ENCODE assay signal across 8 cellular contexts in the genomic region with DNA sequence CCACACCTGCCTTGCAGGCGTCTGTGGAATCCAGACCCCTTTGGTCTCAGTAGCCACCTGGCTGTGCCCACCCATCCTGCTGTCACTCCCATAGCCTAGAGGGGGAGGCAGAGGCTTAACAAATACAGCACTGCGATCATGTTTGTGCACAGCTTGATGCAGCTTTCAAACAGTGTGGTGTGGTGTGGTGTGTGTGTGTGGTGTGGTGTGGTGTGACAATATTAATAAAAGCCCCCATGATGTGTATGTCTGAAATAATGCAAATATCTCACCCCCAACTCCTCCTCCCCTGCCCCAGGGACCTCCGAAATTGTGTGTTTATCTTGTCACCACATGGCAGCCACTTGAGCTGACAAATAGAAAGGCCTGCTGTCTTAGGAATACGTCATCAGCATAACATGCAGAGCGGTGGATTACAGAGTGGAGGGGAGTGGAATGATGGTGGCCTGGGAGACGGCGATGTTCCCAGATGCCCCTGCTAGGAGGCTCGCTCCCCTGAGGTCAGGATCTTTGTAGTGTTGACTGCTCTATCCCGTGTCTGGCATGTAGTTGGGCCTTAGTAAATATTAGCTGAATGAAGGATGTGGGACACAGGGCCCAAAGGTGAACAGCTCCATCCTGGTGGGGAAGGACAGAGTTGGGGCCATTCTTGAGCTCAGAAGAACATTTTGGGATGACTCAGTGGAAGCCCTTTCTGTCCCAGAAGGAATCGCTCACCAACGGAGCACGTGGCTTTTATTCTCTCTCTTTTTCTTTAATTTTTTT. TPM values are rescaled to one million over a fixed set of nuclear protein-coding genes. Genes with fewer than 3 reads are reported as not detected.
DNase-seq lines count a peak whose midpoint lies in the region; ATAC-seq and TF ChIP-seq lines count a peak whose summit lies in the region.

No MANE protein-coding gene starts in this region.

- H3K27ac Mint-ChIP-seq in brain: peak overlapping the region; percentile 69 to 96 (median 93)

- peak; percentile 44 for DNase-seq in activated CD8-positive, alpha-beta memory T cell treated with anti-CD3 and anti-CD28 coated beads, Interleukin-2, amount 50 U/mL, for 4 hours
- DNase-seq in activated CD8-positive, alpha-beta memory T cell treated with anti-CD3 and anti-CD28 coated beads for 24 hours: no peak
- DNase-seq in NCI-H524 treated with DMSO at 0.1 percent for 48 hours (lab: John Stamatoyannopoulos, UW) (peak; percentile 85), kidney tubule cell (ENCODE audit: low spot score) (peak; percentile 27)
- no peak for DNase-seq in stimulated activated CD4-positive, alpha-beta T cell treated with anti-CD3 and anti-CD28 coated beads, Interleukin-12 subunit alpha, Interleukin-12 subunit beta, amount 100 ng/mL, for 4 hours

- peaks cover 42% of the 10 kb centered on the region for H3K4me1 Mint-ChIP-seq in brain

- H3K4me3 Mint-ChIP-seq in brain: peak overlapping the region; percentile 66 to 90 (median 84)

- peaks cover 12% of the 10 kb centered on the region for H3K27me3 Mint-ChIP-seq in brain

- H3K27ac ChIP-seq in temporal lobe (ENCODE audit: low read depth, low read length): peak overlapping the region; percentile 54

- peaks cover 0 to 4% (median 0%) of the 10 kb centered on the region in 5 experiments for H3K9me3 Mint-ChIP-seq in brain

- peak; percentile 61 to 66 for TF ChIP-seq CTCF in brain (conservative IDR thresholded peaks at IDR 0.05)

- no peak for ATAC-seq in HG03175 (IDR thresholded peaks at IDR 0.05; ENCODE audit: unreplicated experiment)

- H3K36me3 Mint-ChIP-seq in brain: peaks cover 10% of the 10 kb centered on the region

RNA-seq across cellular contexts. Expression of gene PDXP, which starts 2.8 kb away (rescaled TPM):
- polyA plus RNA-seq in brain (ENCODE audit: insufficient read depth, low read depth, low replicate concordance): 192 TPM
- 36.1 TPM for total RNA-seq in temporal lobe

RNA-seq across cellular contexts. Expression of gene LGALS1, which starts 14.1 kb away (rescaled TPM):
- 304 TPM for polyA plus RNA-seq in brain (ENCODE audit: insufficient read depth, low read depth, low replicate concordance)
- total RNA-seq in temporal lobe: 70.3 TPM

RNA-seq across cellular contexts. Expression of gene SH3BP1, which starts 21.9 kb away (rescaled TPM):
- 7.6 TPM for polyA plus RNA-seq in brain (ENCODE audit: insufficient read depth, low read depth, low replicate concordance)
- total RNA-seq in temporal lobe: 0.49 TPM

RNA-seq across cellular contexts. Expression of gene NOL12, which starts 24.8 kb away (rescaled TPM):
- polyA plus RNA-seq in brain (ENCODE audit: insufficient read depth, low read depth, low replicate concordance): 27.5 TPM
- 14.8 TPM for total RNA-seq in temporal lobe

RNA-seq across cellular contexts. Expression of gene TRIOBP, which starts 35.5 kb away (rescaled TPM):
- polyA plus RNA-seq in brain (ENCODE audit: insufficient read depth, low read depth, low replicate concordance): 18.3 TPM
- 22.6 TPM for total RNA-seq in temporal lobe

Comparison
In these comparisons a context has a peak if more than half of its experiments do, and no peak if none do; other contexts are left out.
1. DNase-seq: peak in activated CD8-positive, alpha-beta memory T cell treated with anti-CD3 and anti-CD28 coated beads, Interleukin-2, amount 50 U/mL, for 4 hours (single experiment), NCI-H524 treated with DMSO at 0.1 percent for 48 hours (single experiment) and kidney tubule cell (single experiment); none in activated CD8-positive, alpha-beta memory T cell treated with anti-CD3 and anti-CD28 coated beads for 24 hours (single experiment) and stimulated activated CD4-positive, alpha-beta T cell treated with anti-CD3 and anti-CD28 coated beads, Interleukin-12 subunit alpha, Interleukin-12 subunit beta, amount 100 ng/mL, for 4 hours (single experiment).